In the genomic region with DNA sequence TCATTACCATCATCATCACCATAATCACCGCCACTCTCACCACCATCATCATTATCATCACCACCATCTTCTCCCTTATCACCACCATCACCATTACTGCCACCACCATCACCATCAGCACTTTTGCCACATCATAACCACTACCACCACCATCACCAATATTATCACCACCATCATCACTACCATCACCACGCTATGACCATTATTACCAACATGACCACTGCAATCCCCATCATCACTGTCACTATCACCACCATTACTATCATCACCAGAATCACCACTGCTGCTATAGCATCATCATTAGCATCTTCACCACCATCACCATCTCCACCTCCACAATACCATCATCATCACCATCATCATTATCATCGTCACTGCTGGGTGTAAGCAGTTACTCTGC, we compare ENCODE assay signal across 10 cellular contexts. TPM values are rescaled to one million over a fixed set of nuclear protein-coding genes. Genes with fewer than 3 reads are reported as not detected.
"Had no signal": no experiment of that assay in that cellular context is flagged by ENCODE, and none has a peak within 500 bp of the region (broad histone marks: within the 10 kb centered on the region; RNA-seq: fewer than 3 reads in every experiment).

No MANE protein-coding gene starts in this region.

- H3K36me3 ChIP-seq: HAP-1 had no signal

- ATAC-seq: HCT116, K562 had no signal

- H3K9me3 ChIP-seq: HAP-1 had no signal

- H3K4me3 ChIP-seq: HAP-1, K562 had no signal

- FAIRE-seq: H54, K562 had no signal

- H3K4me1 ChIP-seq: HAP-1 had no signal

- H3K27ac ChIP-seq: HL-60 had no signal

- DNase-seq: GOT3, IMR-90, Kasumi-1, KG1 had no signal

RNA-seq across cellular contexts. Expression of gene CST1, which starts 25.6 kb away (rescaled TPM):
- total RNA-seq: HT1080, IMR-90, K562 had no signal
- polyA plus RNA-seq: IMR-90, K562 had no signal

RNA-seq across cellular contexts. Expression of gene CST4, which starts 36.3 kb away (rescaled TPM):
- total RNA-seq: HT1080, IMR-90, K562 had no signal
- polyA plus RNA-seq: IMR-90, K562 had no signal
